Comparison of ENCODE assay signal across 29 cellular contexts in genomic region chr18:32362484-32362883, GRCh38.
"Had no signal": no experiment of that assay in that cellular context is flagged by ENCODE, and none has a peak within 500 bp of the region (broad histone marks: within the 10 kb centered on the region; RNA-seq: fewer than 3 reads in every experiment).

No MANE protein-coding gene starts in this region.

- H3K36me3 Mint-ChIP-seq: activated naive CD4-positive, alpha-beta T cell treated with anti-CD3 and anti-CD28 coated beads, Interleukin-2, amount 10 ng/mL, durations not matched to agents 7 days and 5 days; activated naive CD8-positive, alpha-beta T cell treated with anti-CD3 and anti-CD28 coated beads, Interleukin-2, amount 10 ng/mL, durations not matched to agents 7 days and 5 days; naive thymus-derived CD8-positive, alpha-beta T cell; stimulated activated naive B cell treated with anti-CD40 and anti-IgM and Interleukin-4, amounts not matched to agents 10 μg/mL and 1 μg/mL and 100 μg/mL, for 72 hours had no signal

- H3K9me3 ChIP-seq: esophagus muscularis mucosa, gastrocnemius medialis, pancreas, psoas muscle, sigmoid colon, stomach, suprapubic skin, tibial artery had no signal

- H3K4me3 ChIP-seq: esophagus muscularis mucosa, gastrocnemius medialis, pancreas, psoas muscle, sigmoid colon, smooth muscle cell, stomach, suprapubic skin, tibial artery had no signal

- DNase-seq: activated CD4-positive, alpha-beta T cell treated with anti-CD3 and anti-CD28 coated beads for 48 hours; activated CD4-positive, alpha-beta T cell treated with anti-CD3 and anti-CD28 coated beads, Interleukin-2, amount 50 U/mL, for 48 hours; activated CD8-positive, alpha-beta memory T cell treated with anti-CD3 and anti-CD28 coated beads for 24 hours; activated effector memory CD4-positive, alpha-beta T cell treated with Interleukin-2 at 50 U/mL for 16 hours; activated naive CD4-positive, alpha-beta T cell treated with anti-CD3 and anti-CD28 coated beads, Interleukin-2, amount 10 ng/mL, durations not matched to agents 7 days and 5 days; activated naive CD8-positive, alpha-beta T cell treated with anti-CD3 and anti-CD28 coated beads, Interleukin-2, amount 10 ng/mL, durations not matched to agents 7 days and 5 days; amniotic stem cell; brain microvascular endothelial cell; central memory CD4-positive, alpha-beta T cell; gastrocnemius medialis; glutamatergic neuron; hippocampal formation; mesenchymal stem cell; naive thymus-derived CD8-positive, alpha-beta T cell; nucleus accumbens; pancreas; psoas muscle; sigmoid colon; stimulated activated CD4-positive, alpha-beta T cell treated with anti-CD3 and anti-CD28 coated beads, Interleukin-1b, Interleukin-23, amount 100 ng/mL, for 48 hours; stimulated activated naive B cell treated with anti-CD40 and anti-IgM and Interleukin-4, amounts not matched to agents 10 μg/mL and 1 μg/mL and 100 μg/mL, for 72 hours; stomach; T1000; tibial artery; WERI-Rb-1 had no signal

- H3K27me3 Mint-ChIP-seq: activated naive CD4-positive, alpha-beta T cell treated with anti-CD3 and anti-CD28 coated beads, Interleukin-2, amount 10 ng/mL, durations not matched to agents 7 days and 5 days; stimulated activated naive B cell treated with anti-CD40 and anti-IgM and Interleukin-4, amounts not matched to agents 10 μg/mL and 1 μg/mL and 100 μg/mL, for 72 hours had no signal

- H3K4me3 Mint-ChIP-seq: activated naive CD4-positive, alpha-beta T cell treated with anti-CD3 and anti-CD28 coated beads, Interleukin-2, amount 10 ng/mL, durations not matched to agents 7 days and 5 days; activated naive CD8-positive, alpha-beta T cell treated with anti-CD3 and anti-CD28 coated beads, Interleukin-2, amount 10 ng/mL, durations not matched to agents 7 days and 5 days; naive thymus-derived CD8-positive, alpha-beta T cell; neural crest cell; stimulated activated naive B cell treated with anti-CD40 and anti-IgM and Interleukin-4, amounts not matched to agents 10 μg/mL and 1 μg/mL and 100 μg/mL, for 72 hours; T-helper 1 cell treated with Interleukin-12 subunit alpha and Interleukin-12 subunit beta and Interleukin-4 antibody, amounts not matched to agents 30 μg/mL and 1 μg/mL, for 36 hours had no signal

- H3K4me1 ChIP-seq: gastrocnemius medialis, psoas muscle had no signal

- H3K27ac Mint-ChIP-seq: activated naive CD4-positive, alpha-beta T cell treated with anti-CD3 and anti-CD28 coated beads, Interleukin-2, amount 10 ng/mL, durations not matched to agents 7 days and 5 days; activated naive CD8-positive, alpha-beta T cell treated with anti-CD3 and anti-CD28 coated beads, Interleukin-2, amount 10 ng/mL, durations not matched to agents 7 days and 5 days; naive thymus-derived CD8-positive, alpha-beta T cell; stimulated activated naive B cell treated with anti-CD40 and anti-IgM and Interleukin-4, amounts not matched to agents 10 μg/mL and 1 μg/mL and 100 μg/mL, for 72 hours; T-helper 1 cell treated with Interleukin-12 subunit alpha and Interleukin-12 subunit beta and Interleukin-4 antibody, amounts not matched to agents 30 μg/mL and 1 μg/mL, for 36 hours had no signal

- H3K27ac ChIP-seq: brain microvascular endothelial cell, esophagus muscularis mucosa, gastrocnemius medialis, pancreas, psoas muscle, sigmoid colon, stomach, suprapubic skin, tibial artery, WERI-Rb-1 had no signal

- H3K27me3 ChIP-seq: brain microvascular endothelial cell, esophagus muscularis mucosa, gastrocnemius medialis, pancreas, sigmoid colon, stomach, suprapubic skin, tibial artery had no signal

- H3K4me1 Mint-ChIP-seq: activated naive CD4-positive, alpha-beta T cell treated with anti-CD3 and anti-CD28 coated beads, Interleukin-2, amount 10 ng/mL, durations not matched to agents 7 days and 5 days; activated naive CD8-positive, alpha-beta T cell treated with anti-CD3 and anti-CD28 coated beads, Interleukin-2, amount 10 ng/mL, durations not matched to agents 7 days and 5 days; naive thymus-derived CD8-positive, alpha-beta T cell; stimulated activated naive B cell treated with anti-CD40 and anti-IgM and Interleukin-4, amounts not matched to agents 10 μg/mL and 1 μg/mL and 100 μg/mL, for 72 hours had no signal

- H3K36me3 ChIP-seq: brain microvascular endothelial cell, esophagus muscularis mucosa, gastrocnemius medialis, pancreas, sigmoid colon, stomach, suprapubic skin, tibial artery, WERI-Rb-1 had no signal

- H3K4me2 ChIP-seq: smooth muscle cell had no signal

- H3K9me3 Mint-ChIP-seq: activated naive CD4-positive, alpha-beta T cell treated with anti-CD3 and anti-CD28 coated beads, Interleukin-2, amount 10 ng/mL, durations not matched to agents 7 days and 5 days; activated naive CD8-positive, alpha-beta T cell treated with anti-CD3 and anti-CD28 coated beads, Interleukin-2, amount 10 ng/mL, durations not matched to agents 7 days and 5 days; naive thymus-derived CD8-positive, alpha-beta T cell; neural crest cell; stimulated activated naive B cell treated with anti-CD40 and anti-IgM and Interleukin-4, amounts not matched to agents 10 μg/mL and 1 μg/mL and 100 μg/mL, for 72 hours; T-helper 1 cell treated with Interleukin-12 subunit alpha and Interleukin-12 subunit beta and Interleukin-4 antibody, amounts not matched to agents 30 μg/mL and 1 μg/mL, for 36 hours had no signal
